In genomic region chr19:42254083-42254849, GRCh38 we compare ENCODE assay signal across 1 cellular context.
A peak's percentile ranks its signal among the peaks of the same experiment; 100 is the strongest.
TF ChIP-seq lines count a peak whose summit lies in the region.

No MANE protein-coding gene starts in this region.

TF ChIP-seq in K562, 482 proteins besides CTCF, POLR2A, EP300 and RAD21 (continued from another document and continues in another):
- no peak for TF ChIP-seq BCLAF1 (IDR thresholded peaks at IDR 0.05; ENCODE audit: borderline replicate concordance in 1 of 2, control insufficient read depth in 1 of 2, low read depth in 2 of 2, low read length in 1 of 2)
- no peak for TF ChIP-seq KAT2B (IDR thresholded peaks at IDR 0.05; ENCODE audit: low read depth, low read length)
- no peak for TF ChIP-seq TEAD4 (IDR thresholded peaks at IDR 0.05; ENCODE audit: low read length)
- TF ChIP-seq TEAD4 (CRISPR knock-in tag; IDR thresholded peaks at IDR 0.05; ENCODE audit: borderline replicate concordance) = no peak
- TF ChIP-seq HBP1 (CRISPR knock-in tag; IDR thresholded peaks at IDR 0.05) = no peak
- peak; percentile 51; the same call in 1 of the 2 replicates for TF ChIP-seq ZBTB2 (IDR thresholded peaks at IDR 0.05)
- TF ChIP-seq ZNF436 (CRISPR knock-in tag; IDR thresholded peaks at IDR 0.05) = no peak
- no peak for TF ChIP-seq SNRNP70 (optimal IDR thresholded peaks at IDR 0.05; ENCODE audit: low read depth, low read length)
- TF ChIP-seq DEAF1 (CRISPR knock-in tag; IDR thresholded peaks at IDR 0.05) = no peak
- peak; percentile 76 to 89 for TF ChIP-seq MAZ (CRISPR knock-in tag; conservative IDR thresholded peaks at IDR 0.05 in 1 of 2, IDR thresholded peaks at IDR 0.05 in 1 of 2)
- TF ChIP-seq CBFA2T3 (IDR thresholded peaks at IDR 0.05) = no peak
- TF ChIP-seq ZNF212 (CRISPR knock-in tag; IDR thresholded peaks at IDR 0.05) = no peak
- TF ChIP-seq COPS2 (conservative IDR thresholded peaks at IDR 0.05) = no peak
- 0 out of 2 replicates have a peak, but pooled peaks have one; percentile 6 for TF ChIP-seq CREM (IDR thresholded peaks at IDR 0.05; ENCODE audit: low read depth)
- no peak for TF ChIP-seq FOXO4 (CRISPR knock-in tag; IDR thresholded peaks at IDR 0.05)
- no peak for TF ChIP-seq HOXB6 (CRISPR knock-in tag; IDR thresholded peaks at IDR 0.05; ENCODE audit: borderline replicate concordance)
- 0 out of 4 replicates have a peak, but pooled peaks of 1 of the 2 experiments have one; percentile 23 for TF ChIP-seq NONO (IDR thresholded peaks at IDR 0.05; ENCODE audit: low read depth in 2 of 2, low read length in 1 of 2)
- no peak for TF ChIP-seq ZNF133 (CRISPR knock-in tag; IDR thresholded peaks at IDR 0.05)
- no peak for TF ChIP-seq SMARCA4 (IDR thresholded peaks at IDR 0.05)
- no peak for TF ChIP-seq GATAD2A (IDR thresholded peaks at IDR 0.05)
- peak; percentile 56 for TF ChIP-seq BRD9 (IDR thresholded peaks at IDR 0.05; ENCODE audit: low read depth, partially characterized antibody)
- TF ChIP-seq ZNF764 (CRISPR knock-in tag; IDR thresholded peaks at IDR 0.05; ENCODE audit: low read depth) = no peak
- no peak for TF ChIP-seq ZNF165 (CRISPR knock-in tag; IDR thresholded peaks at IDR 0.05; ENCODE audit: borderline replicate concordance)
- TF ChIP-seq PREB (CRISPR knock-in tag; IDR thresholded peaks at IDR 0.05) = no peak
- no peak for TF ChIP-seq SAFB2 (IDR thresholded peaks at IDR 0.05; ENCODE audit: borderline replicate concordance, low read depth, low read length, severe bottlenecking)
- peak; percentile 5; the same call in 1 of the 2 replicates for TF ChIP-seq CREB1 (IDR thresholded peaks at IDR 0.05)
- TF ChIP-seq CREB1 (CRISPR knock-in tag; IDR thresholded peaks at IDR 0.05) = peak; percentile 18; the same call in 1 of the 2 replicates
- peak; percentile 28; the same call in 1 of the 2 replicates for TF ChIP-seq BCOR (IDR thresholded peaks at IDR 0.05)
- TF ChIP-seq THRAP3 (IDR thresholded peaks at IDR 0.05; ENCODE audit: borderline replicate concordance) = no peak
- TF ChIP-seq ZNF175 (CRISPR knock-in tag; IDR thresholded peaks at IDR 0.05; ENCODE audit: low read depth) = 0 out of 2 replicates have a peak, but pooled peaks have one; percentile 7
- peak; percentile 88 for TF ChIP-seq TOE1 (IDR thresholded peaks at IDR 0.05; ENCODE audit: borderline replicate concordance)
- TF ChIP-seq TOE1 (CRISPR knock-in tag; IDR thresholded peaks at IDR 0.05; ENCODE audit: borderline replicate concordance, low read depth) = no peak
- TF ChIP-seq XRCC5 (IDR thresholded peaks at IDR 0.05; ENCODE audit: low read depth, low read length) = no peak
- TF ChIP-seq RBBP5 (IDR thresholded peaks at IDR 0.05; ENCODE audit: borderline replicate concordance, insufficient read depth, low read length, poor library complexity, severe bottlenecking) = peak; percentile 73
- TF ChIP-seq E2F6 (IDR thresholded peaks at IDR 0.05; ENCODE audit: borderline replicate concordance in 1 of 2, extremely low read depth in 1 of 2, insufficient read depth in 1 of 2, insufficient read length in 1 of 2, low read depth in 1 of 2, low read length in 1 of 2, poor library complexity in 1 of 2, severe bottlenecking in 1 of 2) = peak in 1 of 2 experiments; percentile 10
- TF ChIP-seq ZBTB7A (IDR thresholded peaks at IDR 0.05; ENCODE audit: borderline replicate concordance, control insufficient read depth, low read depth, low read length) = peak; percentile 82
- TF ChIP-seq BRD4 (IDR thresholded peaks at IDR 0.05) = peak; percentile 45; the same call in 1 of the 2 replicates
- no peak for TF ChIP-seq ZNF717 (CRISPR knock-in tag; IDR thresholded peaks at IDR 0.05)
- no peak for TF ChIP-seq YBX1 (IDR thresholded peaks at IDR 0.05)
- no peak for TF ChIP-seq HNRNPH1 (optimal IDR thresholded peaks at IDR 0.05; ENCODE audit: low read depth, low read length)
- 0 out of 2 replicates have a peak, but pooled peaks have one; percentile 55 for TF ChIP-seq PATZ1 (CRISPR knock-in tag; IDR thresholded peaks at IDR 0.05; ENCODE audit: borderline replicate concordance)
- no peak for TF ChIP-seq ZNF696 (CRISPR knock-in tag; conservative IDR thresholded peaks at IDR 0.05)
- no peak for TF ChIP-seq KDM2B (CRISPR knock-in tag; IDR thresholded peaks at IDR 0.05)
- TF ChIP-seq ZNF354B (CRISPR knock-in tag; IDR thresholded peaks at IDR 0.05) = no peak
- TF ChIP-seq RBM25 (IDR thresholded peaks at IDR 0.05; ENCODE audit: low read depth, low read length, severe bottlenecking) = no peak
- TF ChIP-seq SFPQ (IDR thresholded peaks at IDR 0.05; ENCODE audit: low read depth, low read length) = no peak
- no peak for TF ChIP-seq NFE2L1 (tag; IDR thresholded peaks at IDR 0.05; ENCODE audit: borderline replicate concordance, low read depth)
- peak; percentile 46; the same call in 1 of the 2 replicates for TF ChIP-seq KAT7 (CRISPR knock-in tag; IDR thresholded peaks at IDR 0.05; ENCODE audit: borderline replicate concordance)
- no peak for TF ChIP-seq HDAC8 (tag; IDR thresholded peaks at IDR 0.05)
- no peak for TF ChIP-seq SETDB1 (IDR thresholded peaks at IDR 0.05; ENCODE audit: low read length)
- TF ChIP-seq HMGXB4 (CRISPR knock-in tag; IDR thresholded peaks at IDR 0.05) = peak; percentile 59; the same call in 1 of the 2 replicates
- TF ChIP-seq RNF2 (IDR thresholded peaks at IDR 0.05) = 0 out of 2 replicates have a peak, but pooled peaks have one; percentile 62
